12 cellular contexts compared by ENCODE assay signal in genomic region chr19:17751912-17752273, GRCh38. TPM values are rescaled to one million over a fixed set of nuclear protein-coding genes. Genes with fewer than 3 reads are reported as not detected.
A peak's percentile ranks its signal among the peaks of the same experiment; 100 is the strongest.
DNase-seq lines count a peak whose midpoint lies in the region; ATAC-seq and TF ChIP-seq lines count a peak whose summit lies in the region.
"Had no signal": no experiment of that assay in that cellular context is flagged by ENCODE, and none has a peak within 500 bp of the region (broad histone marks: within the 10 kb centered on the region; RNA-seq: fewer than 3 reads in every experiment).

No MANE protein-coding gene starts in this region.

- DNase-seq in CD4-positive, alpha-beta memory T cell: no peak
- no peak for DNase-seq in Jurkat, Clone E6-1 (ENCODE audit: low read depth, low spot score)
- no peak for DNase-seq in natural killer cell
- DNase-seq in iPS-NIHi7 (ENCODE audit: extremely low spot score): no peak
- DNase-seq in thyroid gland: no peak
- DNase-seq: NCI-H146 had no signal

- peaks cover 15 to 24% of the 10 kb centered on the region in 2 donors for H3K36me3 Mint-ChIP-seq in CD4-positive, alpha-beta memory T cell
- peaks cover 42% of the 10 kb centered on the region for H3K36me3 Mint-ChIP-seq in activated T-helper 17 cell treated with anti-CD3 and anti-CD28 coated beads, Interleukin-2, amount 50 U/mL, for 72 hours (ENCODE audit: low read depth)
- no peaks in the 10 kb centered on the region for H3K36me3 Mint-ChIP-seq in natural killer cell

- POLR2A ChIA-PET in CD4-positive, alpha-beta memory T cell (lab: Charles Lee; ENCODE audit: partially characterized antibody): interaction anchor here (1.1 to 8.1 kb wide), 11 partner anchors 9 to 181 kb away, joined by 4 to 78 read pairs (median 10); partner anchors contain the start of genes CCDC124, JAK3, MAP1S and RPL18A

- H3K27ac Mint-ChIP-seq in CD4-positive, alpha-beta memory T cell: peak overlapping the region; percentile 84 to 98 (median 96)
- H3K27ac Mint-ChIP-seq in activated T-helper 17 cell treated with anti-CD3 and anti-CD28 coated beads, Interleukin-2, amount 50 U/mL, for 72 hours: peak overlapping the region; percentile 90
- H3K27ac Mint-ChIP-seq in natural killer cell: peak overlapping the region; percentile 95

- H3K4me3 ChIP-seq in CD4-positive, alpha-beta memory T cell (ENCODE audit: low read length in 2 of 2): peak overlapping the region; percentile 65 to 91
- peak overlapping the region; percentile 83 for H3K4me3 ChIP-seq in Jurkat, Clone E6-1 (ENCODE audit: low read length)
- no peak overlapping the region for H3K4me3 ChIP-seq in thyroid gland (replicated peaks in 1 of 3)
- H3K4me3 ChIP-seq: prostate gland had no signal

- H3K4me1 ChIP-seq in CD4-positive, alpha-beta memory T cell (ENCODE audit: insufficient read depth, low read length): peaks cover 81% of the 10 kb centered on the region
- peaks cover 0 to 10% of the 10 kb centered on the region in 2 donors for H3K4me1 ChIP-seq in thyroid gland
- H3K4me1 ChIP-seq: prostate gland had no signal

- CTCF ChIA-PET in CD4-positive, alpha-beta memory T cell (lab: Charles Lee; ENCODE audit: partially characterized antibody): interaction anchor here (1.1 to 3.6 kb wide), 5 partner anchors 15 to 103 kb away, joined by 4 to 12 read pairs (median 10); no protein-coding TSS in a partner anchor

- no peaks in the 10 kb centered on the region for H3K9me3 ChIP-seq in CD4-positive, alpha-beta memory T cell (ENCODE audit: control insufficient read depth in 1 of 2, low read length in 2 of 2)
- H3K9me3 ChIP-seq in thyroid gland: no peaks in the 10 kb centered on the region
- H3K9me3 ChIP-seq: prostate gland had no signal

- no peak for TF ChIP-seq POLR2A in thyroid gland (IDR thresholded peaks at IDR 0.05)

- H3K27me3 Mint-ChIP-seq in CD4-positive, alpha-beta memory T cell: no peaks in the 10 kb centered on the region
- no peaks in the 10 kb centered on the region for H3K27me3 Mint-ChIP-seq in activated T-helper 17 cell treated with anti-CD3 and anti-CD28 coated beads, Interleukin-2, amount 50 U/mL, for 72 hours
- H3K27me3 Mint-ChIP-seq in natural killer cell (ENCODE audit: low read depth in 2 of 2): no peaks in the 10 kb centered on the region

- TF ChIP-seq CTCF in natural killer cell (IDR thresholded peaks at IDR 0.05) (no peak), thyroid gland (IDR thresholded peaks at IDR 0.05) (no peak)

- WGBS in thyroid gland, 2 donors: 82 to 86% methylated on average over 2 of the region's 2 CpGs

- peak overlapping the region; percentile 92 to 96 (median 95) for H3K4me3 Mint-ChIP-seq in CD4-positive, alpha-beta memory T cell
- peak overlapping the region; percentile 91 for H3K4me3 Mint-ChIP-seq in activated T-helper 17 cell treated with anti-CD3 and anti-CD28 coated beads, Interleukin-2, amount 50 U/mL, for 72 hours
- H3K4me3 Mint-ChIP-seq in natural killer cell: peak overlapping the region; percentile 92

- H3K36me3 ChIP-seq in CD4-positive, alpha-beta memory T cell (ENCODE audit: insufficient read depth, low read length): peaks cover 14% of the 10 kb centered on the region
- no peaks in the 10 kb centered on the region for H3K36me3 ChIP-seq in thyroid gland
- H3K36me3 ChIP-seq: prostate gland had no signal

- intact Hi-C loops in CD4-positive, alpha-beta memory T cell (cut with micrococcal nuclease): loop anchor here (1.0 kb wide), 1 partner anchor 107 kb away; the partner anchor contains the start of gene RPL18A
- intact Hi-C loops in natural killer cell (cut with micrococcal nuclease): no loop called here
- intact Hi-C loops in thyroid gland (cut with DNase I): no loop called here

- no peak for ATAC-seq in activated T-helper 17 cell treated with anti-CD3 and anti-CD28 coated beads, Interleukin-2, amount 50 U/mL, for 72 hours (replicated peaks)
- ATAC-seq in natural killer cell (no peak), GM21528 (IDR thresholded peaks at IDR 0.05; ENCODE audit: low FRiP score, unreplicated experiment) (no peak), HG03045 (IDR thresholded peaks at IDR 0.05; ENCODE audit: unreplicated experiment) (no peak)

- H3K27ac ChIP-seq in CD4-positive, alpha-beta memory T cell (ENCODE audit: low read depth, low read length): peak overlapping the region; percentile 79
- H3K27ac ChIP-seq in thyroid gland: no peak overlapping the region
- H3K27ac ChIP-seq: prostate gland, VCaP had no signal

- no peaks in the 10 kb centered on the region for H3K9me3 Mint-ChIP-seq in CD4-positive, alpha-beta memory T cell
- H3K9me3 Mint-ChIP-seq in activated T-helper 17 cell treated with anti-CD3 and anti-CD28 coated beads, Interleukin-2, amount 50 U/mL, for 72 hours: no peaks in the 10 kb centered on the region
- H3K9me3 Mint-ChIP-seq in natural killer cell: no peaks in the 10 kb centered on the region

- H3K27me3 ChIP-seq in CD4-positive, alpha-beta memory T cell (ENCODE audit: insufficient read depth, low read length): no peaks in the 10 kb centered on the region
- H3K27me3 ChIP-seq in thyroid gland: no peaks in the 10 kb centered on the region

- H3K4me1 Mint-ChIP-seq in CD4-positive, alpha-beta memory T cell: peaks cover 30 to 82% (median 57%) of the 10 kb centered on the region in 4 donors
- H3K4me1 Mint-ChIP-seq in activated T-helper 17 cell treated with anti-CD3 and anti-CD28 coated beads, Interleukin-2, amount 50 U/mL, for 72 hours: peaks cover 28% of the 10 kb centered on the region
- H3K4me1 Mint-ChIP-seq in natural killer cell: peaks cover 35 to 53% of the 10 kb centered on the region in 2 donors

RNA-seq across cellular contexts. Expression of gene FCHO1, which starts 0.6 kb away (rescaled TPM):
- total RNA-seq in CD4-positive, alpha-beta memory T cell: 100 to 1,000 TPM in 1 of 2 experiments, 10 to 100 TPM in 1; 99.4 to 113 TPM
- polyA plus RNA-seq in CD4-positive, alpha-beta memory T cell: 10 to 100 TPM in 1 of 2 donors, 1 to 10 TPM in 1; 6.5 to 30.0 TPM
- polyA plus RNA-seq in Jurkat, Clone E6-1 (2012; ENCODE audit: insufficient read depth, insufficient read length): 50.0 TPM
- 10 to 100 TPM; 64.0 to 75.5 TPM for total RNA-seq in activated T-helper 17 cell treated with anti-CD3 and anti-CD28 coated beads, Interleukin-2, amount 50 U/mL, for 72 hours
- total RNA-seq in natural killer cell (10 to 100 TPM; 56.1 to 67.7 (median 66.5) TPM), thyroid gland (1 to 10 TPM in 1 of 4 donors, under 1 TPM in 2, not detected in 1; 0.40 to 1.6 (median 0.67) TPM)

RNA-seq across cellular contexts. Expression of gene MAP1S, which starts 32.6 kb away (rescaled TPM):
- total RNA-seq in CD4-positive, alpha-beta memory T cell: 10 to 100 TPM; 59.1 to 64.9 TPM
- polyA plus RNA-seq in CD4-positive, alpha-beta memory T cell: 10 to 100 TPM in 1 of 2 donors, 1 to 10 TPM in 1; 8.2 to 48.9 TPM
- 47.2 TPM for polyA plus RNA-seq in Jurkat, Clone E6-1 (2012; ENCODE audit: insufficient read depth, insufficient read length)
- total RNA-seq in activated T-helper 17 cell treated with anti-CD3 and anti-CD28 coated beads, Interleukin-2, amount 50 U/mL, for 72 hours: 10 to 100 TPM; 74.0 to 83.7 TPM
- 10 to 100 TPM; 41.0 to 59.4 (median 45.8) TPM for total RNA-seq in natural killer cell
- 10 to 100 TPM; 17.9 to 35.5 (median 27.9) TPM for total RNA-seq in thyroid gland

RNA-seq across cellular contexts. Expression of gene B3GNT3, which starts 43.0 kb away (rescaled TPM):
- total RNA-seq in CD4-positive, alpha-beta memory T cell: not detected
- polyA plus RNA-seq in CD4-positive, alpha-beta memory T cell: under 1 TPM; 0.34 to 0.72 TPM
- not detected for polyA plus RNA-seq in Jurkat, Clone E6-1 (2012; ENCODE audit: insufficient read depth, insufficient read length)
- 1 to 10 TPM in 1 of 2 donors, not detected in 1; 1.2 TPM for total RNA-seq in activated T-helper 17 cell treated with anti-CD3 and anti-CD28 coated beads, Interleukin-2, amount 50 U/mL, for 72 hours
- not detected for total RNA-seq in natural killer cell
- total RNA-seq in thyroid gland: 1 to 10 TPM in 1 of 4 donors, under 1 TPM in 1, not detected in 2; 0.78 to 1.3 TPM
- total RNA-seq: fibroblast of lung had no signal
- polyA plus RNA-seq: fibroblast of lung had no signal

Comparison
In these comparisons a context has a peak if more than half of its experiments do, and no peak if none do; other contexts are left out.
1. H3K4me3 ChIP-seq: peak in CD4-positive, alpha-beta memory T cell (2 of 2) and Jurkat, Clone E6-1 (single experiment); none in thyroid gland (0 of 3).
2. RNA of gene FCHO1, which starts 0.6 kb away (total RNA-seq): 99.4 to 113 TPM in CD4-positive, alpha-beta memory T cell, 64.0 to 75.5 TPM in activated T-helper 17 cell treated with anti-CD3 and anti-CD28 coated beads, Interleukin-2, amount 50 U/mL, for 72 hours and 56.1 to 67.7 TPM in natural killer cell; 0.40 to 1.6 TPM in thyroid gland; every median in the first group is over 10 times any median in the second.
3. Peak in every context shown above with its lines, with median percentiles within 50 percentile points of each other: H3K27ac Mint-ChIP-seq and H3K4me3 Mint-ChIP-seq.